In genomic region chr5:160458971-160459800, GRCh38 we compare ENCODE assay signal across 11 cellular contexts. TPM values are rescaled to one million over a fixed set of nuclear protein-coding genes. Genes with fewer than 3 reads are reported as not detected.
DNase-seq lines count a peak whose midpoint lies in the region; ATAC-seq, FAIRE-seq and TF ChIP-seq lines count a peak whose summit lies in the region.
"Had no signal": no experiment of that assay in that cellular context is flagged by ENCODE, and none has a peak within 500 bp of the region (broad histone marks: within the 10 kb centered on the region; RNA-seq: fewer than 3 reads in every experiment).

No MANE protein-coding gene starts in this region.

- no peaks in the 10 kb centered on the region for H3K36me3 Mint-ChIP-seq in activated T-helper 17 cell treated with anti-CD3 and anti-CD28 coated beads, Interleukin-2, amount 50 U/mL, for 72 hours (ENCODE audit: low read depth)

- H3K36me3 ChIP-seq in MM.1S (replicated peaks; ENCODE audit: insufficient read depth, low read length) (no peaks in the 10 kb centered on the region), body of pancreas (replicated peaks in 1 of 2; ENCODE audit: insufficient read depth in 1 of 2, low read depth in 2 of 2) (no peaks in the 10 kb centered on the region)

- H3K4me3 ChIP-seq in MM.1S (ENCODE audit: low read length) (no peak overlapping the region), body of pancreas (no peak overlapping the region)

- H3K27me3 ChIP-seq in MM.1S (replicated peaks; ENCODE audit: insufficient read depth, low read length) (no peaks in the 10 kb centered on the region), body of pancreas (no peaks in the 10 kb centered on the region)

- no peaks in the 10 kb centered on the region for H4K20me1 ChIP-seq in MM.1S (ENCODE audit: insufficient read depth, low read length)

- peaks cover 20% of the 10 kb centered on the region for H3K4me1 Mint-ChIP-seq in activated T-helper 17 cell treated with anti-CD3 and anti-CD28 coated beads, Interleukin-2, amount 50 U/mL, for 72 hours

- H3K9me3 ChIP-seq in MM.1S (replicated peaks; ENCODE audit: insufficient read depth, low read length) (no peaks in the 10 kb centered on the region), body of pancreas (no peaks in the 10 kb centered on the region)
- H3K9me3 ChIP-seq: Caco-2 had no signal

- TF ChIP-seq CTCF in MM.1S (IDR thresholded peaks at IDR 0.05; ENCODE audit: low read length), result no peak
- TF ChIP-seq CTCF in body of pancreas (IDR thresholded peaks at IDR 0.05), result no peak

- H3K27me3 Mint-ChIP-seq in activated T-helper 17 cell treated with anti-CD3 and anti-CD28 coated beads, Interleukin-2, amount 50 U/mL, for 72 hours, result peaks cover 5% of the 10 kb centered on the region

- no peaks in the 10 kb centered on the region for H3F3A ChIP-seq in MM.1S (ENCODE audit: insufficient read depth, low read length)

- H3K9me2 ChIP-seq in MM.1S (replicated peaks; ENCODE audit: insufficient read depth, low read length), result no peaks in the 10 kb centered on the region

- ATAC-seq in GM18498 (IDR thresholded peaks at IDR 0.05; ENCODE audit: unreplicated experiment), result peak; percentile 79
- ATAC-seq in GM19372 (IDR thresholded peaks at IDR 0.05; ENCODE audit: low read depth, unreplicated experiment), result peak; percentile 82
- ATAC-seq in HG02885 (IDR thresholded peaks at IDR 0.05; ENCODE audit: poor library complexity, unreplicated experiment), result peak; percentile 84
- peak; percentile 87 for ATAC-seq in activated T-helper 17 cell treated with anti-CD3 and anti-CD28 coated beads, Interleukin-2, amount 50 U/mL, for 72 hours (replicated peaks)
- ATAC-seq in body of pancreas, result no peak

- no peak for TF ChIP-seq POLR2A in body of pancreas (IDR thresholded peaks at IDR 0.05)

- WGBS in body of pancreas, 2 donors, result 71 to 79% methylated on average over 8 of the region's 8 CpGs

- H3K27ac ChIP-seq in MM.1S (ENCODE audit: low read length) (no peak overlapping the region), body of pancreas (no peak overlapping the region)
- H3K27ac ChIP-seq: HL-60 had no signal

- no peak overlapping the region for H2AFZ ChIP-seq in MM.1S (ENCODE audit: low read length)

- no peak for FAIRE-seq in urothelium cell line (lab: Jason Lieb, UNC)

- peaks cover 9% of the 10 kb centered on the region; the same call in 1 of the 2 replicates for H3K4me1 ChIP-seq in MM.1S (ENCODE audit: low read length)
- H3K4me1 ChIP-seq in body of pancreas, result peaks cover 8% of the 10 kb centered on the region

- no peaks in the 10 kb centered on the region for H3K79me2 ChIP-seq in MM.1S (ENCODE audit: low read length)

- H3K9ac ChIP-seq in MM.1S (ENCODE audit: low read length), result no peak overlapping the region

- H3K4me2 ChIP-seq in MM.1S (ENCODE audit: low read depth, low read length), result no peak overlapping the region

- no peak for DNase-seq in MM.1S
- DNase-seq in body of pancreas, result no peak
- DNase-seq in urothelium cell line (ENCODE audit: low spot score), result no peak
- DNase-seq in T1000 (lab: John Stamatoyannopoulos, UW), result no peak
- DNase-seq: Caco-2, NCI-H1105 treated with DMSO at 0.1 percent for 48 hours had no signal

- peak overlapping the region; percentile 84 for H3K27ac Mint-ChIP-seq in activated T-helper 17 cell treated with anti-CD3 and anti-CD28 coated beads, Interleukin-2, amount 50 U/mL, for 72 hours

- intact Hi-C loops in body of pancreas (cut with DNase I), result no loop called here

- peak overlapping the region; percentile 52 for H3K4me3 Mint-ChIP-seq in activated T-helper 17 cell treated with anti-CD3 and anti-CD28 coated beads, Interleukin-2, amount 50 U/mL, for 72 hours

- no peaks in the 10 kb centered on the region for H3K9me3 Mint-ChIP-seq in activated T-helper 17 cell treated with anti-CD3 and anti-CD28 coated beads, Interleukin-2, amount 50 U/mL, for 72 hours

RNA-seq across cellular contexts. Expression of gene PTTG1, which starts 37.5 kb away (rescaled TPM):
- total RNA-seq in activated T-helper 17 cell treated with anti-CD3 and anti-CD28 coated beads, Interleukin-2, amount 50 U/mL, for 72 hours, result 100 to 1,000 TPM; 172 to 221 TPM
- total RNA-seq in body of pancreas, result 1 to 10 TPM; 5.7 to 6.6 TPM

RNA-seq across cellular contexts. Expression of gene SLU7, which starts 40.3 kb away (rescaled TPM):
- total RNA-seq in activated T-helper 17 cell treated with anti-CD3 and anti-CD28 coated beads, Interleukin-2, amount 50 U/mL, for 72 hours, result 10 to 100 TPM; 33.2 to 53.7 TPM
- total RNA-seq in body of pancreas, result 10 to 100 TPM; 18.8 to 42.8 TPM

RNA-seq across cellular contexts. Expression of gene FAM200C, which starts 59.3 kb away (rescaled TPM):
- total RNA-seq in activated T-helper 17 cell treated with anti-CD3 and anti-CD28 coated beads, Interleukin-2, amount 50 U/mL, for 72 hours, result 1 to 10 TPM in 1 of 2 donors, under 1 TPM in 1; 0.69 to 3.5 TPM
- total RNA-seq in body of pancreas, result 1 to 10 TPM; 4.6 to 6.0 TPM

Comparison
In these comparisons a context has a peak if more than half of its experiments do, and no peak if none do; other contexts are left out.
1. RNA of gene PTTG1, which starts 37.5 kb away (total RNA-seq): 172 to 221 TPM in activated T-helper 17 cell treated with anti-CD3 and anti-CD28 coated beads, Interleukin-2, amount 50 U/mL, for 72 hours; 5.7 to 6.6 TPM in body of pancreas; every median in the first group is over 10 times any median in the second.